ENCODE assay signal across 1 cellular context in the genomic region with DNA sequence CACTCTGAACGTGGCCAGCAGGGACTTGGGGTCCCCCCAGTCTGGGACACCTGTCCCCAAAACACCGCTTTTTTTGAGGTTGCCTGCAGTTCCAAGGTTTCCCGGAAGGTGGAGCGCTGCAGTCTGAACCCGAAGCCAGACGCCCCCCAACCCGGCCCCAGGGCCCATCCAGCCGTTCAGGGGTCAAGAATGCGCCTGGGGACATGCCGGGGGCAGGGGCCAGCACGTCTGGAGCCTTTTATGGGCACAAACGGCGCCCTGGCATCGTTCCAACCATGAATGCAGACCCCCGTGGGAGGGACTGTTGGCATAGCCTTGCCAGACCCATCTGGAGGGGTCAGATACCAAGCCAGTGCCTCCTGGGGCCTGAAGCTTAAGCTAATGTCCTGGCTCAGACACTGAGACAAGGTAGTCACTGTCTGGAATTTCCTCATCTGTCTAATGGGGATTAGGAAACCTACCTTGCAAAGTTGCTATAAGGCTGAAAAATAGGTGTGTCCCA.
TF ChIP-seq lines count a peak whose summit lies in the region.

No MANE protein-coding gene starts in this region.

TF ChIP-seq in endothelial cell of umbilical vein, 7 proteins besides CTCF, POLR2A, EP300 and RAD21:
- TF ChIP-seq POLR2AphosphoS5 (IDR thresholded peaks at IDR 0.05; ENCODE audit: insufficient read depth, low read depth, low read length) (no peak), GATA2 (IDR thresholded peaks at IDR 0.05; ENCODE audit: insufficient read depth, insufficient read length, low read depth, low read length) (no peak)
- TF ChIP-seq, protein P1, sequence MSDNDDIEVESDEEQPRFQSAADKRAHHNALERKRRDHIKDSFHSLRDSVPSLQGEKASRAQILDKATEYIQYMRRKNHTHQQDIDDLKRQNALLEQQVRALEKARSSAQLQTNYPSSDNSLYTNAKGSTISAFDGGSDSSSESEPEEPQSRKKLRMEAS (IDR thresholded peaks at IDR 0.05; ENCODE audit: insufficient read depth, insufficient read length) = no peak
